Comparison of ENCODE assay signal across 19 cellular contexts in genomic region chr18:67896471-67896870, GRCh38.
A peak's percentile ranks its signal among the peaks of the same experiment; 100 is the strongest.
DNase-seq lines count a peak whose midpoint lies in the region; ATAC-seq, FAIRE-seq and TF ChIP-seq lines count a peak whose summit lies in the region.
"Had no signal": no experiment of that assay in that cellular context is flagged by ENCODE, and none has a peak within 500 bp of the region (broad histone marks: within the 10 kb centered on the region; RNA-seq: fewer than 3 reads in every experiment).

No MANE protein-coding gene starts in this region.

- H3K27me3 ChIP-seq in endothelial cell of umbilical vein (ENCODE audit: control insufficient read depth in 2 of 2, insufficient read depth in 2 of 2, low read length in 2 of 2) (no peaks in the 10 kb centered on the region), osteoblast (ENCODE audit: insufficient read depth, low read length) (no peaks in the 10 kb centered on the region), adrenal gland (no peaks in the 10 kb centered on the region)

- no TSS peak for BruUV-seq in endothelial cell of umbilical vein (replicated peaks; lab: Mats Ljungman, UMichigan)

- H3K9me3 ChIP-seq in endothelial cell of umbilical vein (replicated peaks; ENCODE audit: control insufficient read depth, insufficient read depth, low read length), result no peaks in the 10 kb centered on the region
- no peaks in the 10 kb centered on the region for H3K9me3 ChIP-seq in osteoblast (ENCODE audit: low read depth, low read length)
- no peaks in the 10 kb centered on the region for H3K9me3 ChIP-seq in adrenal gland (replicated peaks in 1 of 3)

- TF ChIP-seq CTCF in endothelial cell of umbilical vein (IDR thresholded peaks at IDR 0.05; ENCODE audit: extremely low read depth in 1 of 2, insufficient read depth in 1 of 2, low read depth in 1 of 2, low read length in 2 of 2) (no peak), osteoblast (IDR thresholded peaks at IDR 0.05; ENCODE audit: extremely low read depth, low read depth, low read length) (no peak), adrenal gland (IDR thresholded peaks at IDR 0.05) (no peak)

- dilution Hi-C loops in endothelial cell of umbilical vein (cut with MboI; ENCODE audit: extremely low pct_ligation_motif_present, low sequenced_read_pairs), result no loop called here

- no peak overlapping the region for H3K9ac ChIP-seq in endothelial cell of umbilical vein (replicated peaks; ENCODE audit: extremely low read depth, insufficient read depth, low read length)

- in situ Hi-C loops in G401 (cut with HindIII; ENCODE audit: low sequenced_read_pairs), result no loop called here

- no peak overlapping the region for H3K27ac ChIP-seq in endothelial cell of umbilical vein (ENCODE audit: insufficient read depth, low read depth, low read length)
- H3K27ac ChIP-seq in osteoblast (ENCODE audit: low read depth, low read length), result no peak overlapping the region
- no peak overlapping the region for H3K27ac ChIP-seq in adrenal gland
- H3K27ac ChIP-seq: C4-2B had no signal

- H3K4me1 ChIP-seq in endothelial cell of umbilical vein (ENCODE audit: control insufficient read depth, extremely low read depth, insufficient read depth, low read length) (no peaks in the 10 kb centered on the region), osteoblast (ENCODE audit: insufficient read depth, low read length) (peaks cover 5% of the 10 kb centered on the region), adrenal gland (replicated peaks in 1 of 2) (no peaks in the 10 kb centered on the region)

- FAIRE-seq in endothelial cell of umbilical vein (lab: Jason Lieb, UNC) (no peak), urothelium cell line (lab: Jason Lieb, UNC) (no peak)
- FAIRE-seq: A204.1, HepG2 had no signal

- H3K4me2 ChIP-seq in endothelial cell of umbilical vein (ENCODE audit: insufficient read depth, low read length) (no peak overlapping the region), osteoblast (ENCODE audit: insufficient read depth, low read length) (no peak overlapping the region)

- DNase-seq in G401 (ENCODE audit: low spot score), result peak; percentile 89
- DNase-seq in OCI-M1 (lab: John Stamatoyannopoulos, UW), result peak; percentile 37
- DNase-seq in endothelial cell of umbilical vein (ENCODE audit: low read depth, low spot score), result peak; percentile 6
- no peak for DNase-seq in osteoblast (ENCODE audit: insufficient read length, low spot score, missing footprints)
- DNase-seq in adrenal gland, result no peak
- no peak for DNase-seq in NCI-H2227 (lab: John Stamatoyannopoulos, UW; ENCODE audit: unreplicated experiment)
- no peak for DNase-seq in urothelium cell line (ENCODE audit: low spot score)
- DNase-seq: ACHN; AML-193; CD4-positive, alpha-beta T cell; GDM1; GOT3; H7; KBM-7 had no signal

- H2AFZ ChIP-seq in endothelial cell of umbilical vein (ENCODE audit: low read depth, low read length) (no peak overlapping the region), osteoblast (ENCODE audit: low read length) (peak overlapping the region; percentile 60)

- H3K4me3 ChIP-seq in endothelial cell of umbilical vein (replicated peaks in 1 of 3; ENCODE audit: insufficient read depth in 1 of 3, low read depth in 1 of 3, low read length in 3 of 3), result no peak overlapping the region
- no peak overlapping the region for H3K4me3 ChIP-seq in osteoblast (ENCODE audit: insufficient read depth, low read length)
- no peak overlapping the region for H3K4me3 ChIP-seq in adrenal gland

- H3K36me3 ChIP-seq in endothelial cell of umbilical vein (ENCODE audit: control insufficient read depth in 2 of 2, extremely low read depth in 1 of 2, insufficient read depth in 2 of 2, low read length in 2 of 2) (no peaks in the 10 kb centered on the region), osteoblast (ENCODE audit: insufficient read depth, low read length) (no peaks in the 10 kb centered on the region), adrenal gland (replicated peaks in 1 of 2) (no peaks in the 10 kb centered on the region)

- no peak for ATAC-seq in HG03520 (IDR thresholded peaks at IDR 0.05; ENCODE audit: unreplicated experiment)
- ATAC-seq: HCT116, HepG2 had no signal

- no peaks in the 10 kb centered on the region for H3K9me1 ChIP-seq in endothelial cell of umbilical vein (replicated peaks; ENCODE audit: control insufficient read depth, extremely low read depth, insufficient read depth, low read length)

- 63 to 72% (median 68%) methylated on average over 2 of the region's 2 CpGs for WGBS in adrenal gland, 4 donors

- intact Hi-C loops in endothelial cell of umbilical vein (cut with micrococcal nuclease) (no loop called here), adrenal gland (cut with DNase I) (no loop called here)

- H4K20me1 ChIP-seq in endothelial cell of umbilical vein (replicated peaks; ENCODE audit: control insufficient read depth, extremely low read depth, insufficient read depth, low read length) (no peaks in the 10 kb centered on the region), osteoblast (ENCODE audit: insufficient read depth, low read length) (no peaks in the 10 kb centered on the region)

- POLR2A ChIA-PET in endothelial cell of umbilical vein (lab: Charles Lee), result no interaction called here

- TF ChIP-seq POLR2A in endothelial cell of umbilical vein (IDR thresholded peaks at IDR 0.05; ENCODE audit: low read depth, low read length), result no peak
- TF ChIP-seq POLR2A in adrenal gland (IDR thresholded peaks at IDR 0.05), result no peak

- CTCF ChIA-PET in endothelial cell of umbilical vein (lab: Charles Lee), result no interaction called here

- no peaks in the 10 kb centered on the region for H3K79me2 ChIP-seq in endothelial cell of umbilical vein (ENCODE audit: control insufficient read depth, insufficient read depth, low read length)
- no peaks in the 10 kb centered on the region for H3K79me2 ChIP-seq in osteoblast (ENCODE audit: insufficient read depth, low read length)

TF ChIP-seq in endothelial cell of umbilical vein, 7 proteins besides CTCF, POLR2A, EP300 and RAD21:
- no peak for TF ChIP-seq MYC (IDR thresholded peaks at IDR 0.05; ENCODE audit: low read depth, low read length)
- no peak for TF ChIP-seq FOS (IDR thresholded peaks at IDR 0.05; ENCODE audit: borderline replicate concordance, insufficient read depth, low read length)
- no peak for TF ChIP-seq JUN (IDR thresholded peaks at IDR 0.05; ENCODE audit: borderline replicate concordance, insufficient read depth, insufficient read length, low read depth)
- TF ChIP-seq GATA2 (IDR thresholded peaks at IDR 0.05; ENCODE audit: insufficient read depth, insufficient read length, low read depth, low read length), result no peak
- no peak for TF ChIP-seq EZH2 (IDR thresholded peaks at IDR 0.05; ENCODE audit: borderline replicate concordance, low read depth, low read length, severe bottlenecking)
- no peak for TF ChIP-seq POLR2AphosphoS5 (IDR thresholded peaks at IDR 0.05; ENCODE audit: insufficient read depth, low read depth, low read length)
- TF ChIP-seq MAX (IDR thresholded peaks at IDR 0.05; ENCODE audit: insufficient read depth, insufficient read length), result no peak

Comparison
In these comparisons a context has a peak if more than half of its experiments do, and no peak if none do; other contexts are left out.
1. DNase-seq: peak in G401 (single experiment), OCI-M1 (single experiment) and endothelial cell of umbilical vein (single experiment); none in osteoblast (single experiment), adrenal gland (0 of 7), NCI-H2227 (single experiment) and urothelium cell line (single experiment).